In the genomic region with DNA sequence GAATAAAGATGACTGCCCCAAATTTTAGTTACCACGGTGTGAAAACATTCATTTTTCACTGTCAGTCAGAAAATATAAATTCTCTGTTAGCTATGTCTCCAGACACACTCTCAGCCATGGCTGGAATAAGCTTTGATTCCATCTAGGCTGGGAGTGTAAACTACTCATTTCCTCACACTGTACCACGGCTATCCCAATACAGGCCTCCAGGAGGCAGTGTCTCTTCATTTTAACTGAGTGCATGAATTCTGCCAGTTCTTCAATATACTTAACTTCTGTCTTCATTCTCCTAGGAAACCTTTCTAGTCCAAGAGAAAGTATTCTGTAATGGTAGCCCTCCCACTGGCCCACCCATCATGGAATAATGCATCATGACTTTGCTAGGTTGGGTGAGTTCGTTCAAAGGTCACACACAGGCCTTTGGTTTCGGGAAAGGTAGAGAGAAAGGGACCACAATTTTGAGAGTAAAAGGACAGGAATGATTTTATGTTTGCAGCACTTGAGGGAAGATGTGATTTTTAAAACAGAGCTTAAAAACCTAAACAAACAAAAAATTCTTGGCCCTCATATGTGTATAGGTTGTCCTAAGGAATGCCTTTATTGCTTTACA, we compare ENCODE assay signal across 1 cellular context.
A peak's percentile ranks its signal among the peaks of the same experiment; 100 is the strongest.
TF ChIP-seq lines count a peak whose summit lies in the region.

No MANE protein-coding gene starts in this region.

TF ChIP-seq in HepG2, 621 proteins besides CTCF, POLR2A, EP300 and RAD21 (continued from another document):
- TF ChIP-seq ZNF205 (CRISPR knock-in tag; IDR thresholded peaks at IDR 0.05) (peak; percentile 70; the same call in 1 of the 2 replicates), XRCC5 (optimal IDR thresholded peaks at IDR 0.05; ENCODE audit: low read length) (peak; percentile 51), SMAD3 (CRISPR knock-in tag; IDR thresholded peaks at IDR 0.05) (0 out of 2 replicates have a peak, but pooled peaks have one; percentile 29), NAIF1 (CRISPR knock-in tag; IDR thresholded peaks at IDR 0.05; ENCODE audit: borderline replicate concordance) (0 out of 2 replicates have a peak, but pooled peaks have one; percentile 24), RXRB (CRISPR knock-in tag; IDR thresholded peaks at IDR 0.05; ENCODE audit: borderline replicate concordance) (peak; percentile 49; the same call in 1 of the 2 replicates), REPIN1 (CRISPR knock-in tag; IDR thresholded peaks at IDR 0.05; ENCODE audit: borderline replicate concordance, low read depth) (0 out of 2 replicates have a peak, but pooled peaks have one; percentile 36), SIN3B (IDR thresholded peaks at IDR 0.05; ENCODE audit: low read length) (no peak), FOXK1 (CRISPR knock-in tag; IDR thresholded peaks at IDR 0.05; ENCODE audit: borderline replicate concordance, low read depth) (peak; percentile 29; the same call in 1 of the 2 replicates), KAT8 (CRISPR knock-in tag; IDR thresholded peaks at IDR 0.05) (0 out of 2 replicates have a peak, but pooled peaks have one; percentile 39), IRF2 (CRISPR knock-in tag; IDR thresholded peaks at IDR 0.05) (0 out of 2 replicates have a peak, but pooled peaks have one; percentile 25), BCL6 (CRISPR knock-in tag; IDR thresholded peaks at IDR 0.05) (0 out of 2 replicates have a peak, but pooled peaks have one; percentile 20), ZFP36L1 (CRISPR knock-in tag; IDR thresholded peaks at IDR 0.05) (0 out of 2 replicates have a peak, but pooled peaks have one; percentile 39), MED1 (CRISPR knock-in tag; IDR thresholded peaks at IDR 0.05) (0 out of 2 replicates have a peak, but pooled peaks have one; percentile 15), MIER3 (CRISPR knock-in tag; IDR thresholded peaks at IDR 0.05; ENCODE audit: borderline replicate concordance) (peak; percentile 64; the same call in 1 of the 2 replicates), ZSCAN22 (CRISPR knock-in tag; IDR thresholded peaks at IDR 0.05) (no peak), ZNF331 (CRISPR knock-in tag; IDR thresholded peaks at IDR 0.05) (0 out of 2 replicates have a peak, but pooled peaks have one; percentile 38), ZNF788 (CRISPR knock-in tag; IDR thresholded peaks at IDR 0.05; ENCODE audit: borderline replicate concordance) (no peak), ZNF24 (IDR thresholded peaks at IDR 0.05) (peak; percentile 47; the same call in 1 of the 2 replicates), ZNF556 (CRISPR knock-in tag; IDR thresholded peaks at IDR 0.05; ENCODE audit: borderline replicate concordance) (0 out of 2 replicates have a peak, but pooled peaks have one; percentile 42), ZMAT3 (CRISPR knock-in tag; conservative IDR thresholded peaks at IDR 0.05) (0 out of 2 replicates have a peak, but pooled peaks have one; percentile 44), ERF (CRISPR knock-in tag; IDR thresholded peaks at IDR 0.05) (0 out of 2 replicates have a peak, but pooled peaks have one; percentile 68), ZNF670 (CRISPR knock-in tag; IDR thresholded peaks at IDR 0.05; ENCODE audit: borderline replicate concordance) (no peak), ZNF510 (CRISPR knock-in tag; IDR thresholded peaks at IDR 0.05; ENCODE audit: low read depth) (no peak), SMC3 (IDR thresholded peaks at IDR 0.05; ENCODE audit: low read length) (peak; percentile 97), FOXA3 (CRISPR knock-in tag; IDR thresholded peaks at IDR 0.05) (peak; percentile 32; the same call in 1 of the 2 replicates), ZNF557 (CRISPR knock-in tag; IDR thresholded peaks at IDR 0.05) (0 out of 2 replicates have a peak, but pooled peaks have one; percentile 37), ZFP36L2 (CRISPR knock-in tag; IDR thresholded peaks at IDR 0.05) (0 out of 2 replicates have a peak, but pooled peaks have one; percentile 71), SNAPC2 (CRISPR knock-in tag; IDR thresholded peaks at IDR 0.05) (peak; percentile 63; the same call in 1 of the 2 replicates), ZNF3 (CRISPR knock-in tag; IDR thresholded peaks at IDR 0.05) (peak; percentile 41; the same call in 1 of the 2 replicates), XBP1 (CRISPR knock-in tag; IDR thresholded peaks at IDR 0.05) (no peak), ZNF652 (CRISPR knock-in tag; IDR thresholded peaks at IDR 0.05; ENCODE audit: borderline replicate concordance, low read depth) (peak; percentile 38; the same call in 1 of the 2 replicates), ZNF720 (CRISPR knock-in tag; IDR thresholded peaks at IDR 0.05) (no peak), GATAD2A (CRISPR knock-in tag; IDR thresholded peaks at IDR 0.05) (peak; percentile 42; the same call in 1 of the 2 replicates), SP140L (CRISPR knock-in tag; IDR thresholded peaks at IDR 0.05; ENCODE audit: borderline replicate concordance) (0 out of 2 replicates have a peak, but pooled peaks have one; percentile 69), NR2F1 (CRISPR knock-in tag; IDR thresholded peaks at IDR 0.05) (no peak)
- TF ChIP-seq, protein P1, sequence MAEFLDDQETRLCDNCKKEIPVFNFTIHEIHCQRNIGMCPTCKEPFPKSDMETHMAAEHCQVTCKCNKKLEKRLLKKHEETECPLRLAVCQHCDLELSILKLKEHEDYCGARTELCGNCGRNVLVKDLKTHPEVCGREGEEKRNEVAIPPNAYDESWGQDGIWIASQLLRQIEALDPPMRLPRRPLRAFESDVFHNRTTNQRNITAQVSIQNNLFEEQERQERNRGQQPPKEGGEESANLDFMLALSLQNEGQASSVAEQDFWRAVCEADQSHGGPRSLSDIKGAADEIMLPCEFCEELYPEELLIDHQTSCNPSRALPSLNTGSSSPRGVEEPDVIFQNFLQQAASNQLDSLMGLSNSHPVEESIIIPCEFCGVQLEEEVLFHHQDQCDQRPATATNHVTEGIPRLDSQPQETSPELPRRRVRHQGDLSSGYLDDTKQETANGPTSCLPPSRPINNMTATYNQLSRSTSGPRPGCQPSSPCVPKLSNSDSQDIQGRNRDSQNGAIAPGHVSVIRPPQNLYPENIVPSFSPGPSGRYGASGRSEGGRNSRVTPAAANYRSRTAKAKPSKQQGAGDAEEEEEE (CRISPR knock-in tag; IDR thresholded peaks at IDR 0.05; ENCODE audit: borderline replicate concordance): no peak
- TF ChIP-seq, protein P2, sequence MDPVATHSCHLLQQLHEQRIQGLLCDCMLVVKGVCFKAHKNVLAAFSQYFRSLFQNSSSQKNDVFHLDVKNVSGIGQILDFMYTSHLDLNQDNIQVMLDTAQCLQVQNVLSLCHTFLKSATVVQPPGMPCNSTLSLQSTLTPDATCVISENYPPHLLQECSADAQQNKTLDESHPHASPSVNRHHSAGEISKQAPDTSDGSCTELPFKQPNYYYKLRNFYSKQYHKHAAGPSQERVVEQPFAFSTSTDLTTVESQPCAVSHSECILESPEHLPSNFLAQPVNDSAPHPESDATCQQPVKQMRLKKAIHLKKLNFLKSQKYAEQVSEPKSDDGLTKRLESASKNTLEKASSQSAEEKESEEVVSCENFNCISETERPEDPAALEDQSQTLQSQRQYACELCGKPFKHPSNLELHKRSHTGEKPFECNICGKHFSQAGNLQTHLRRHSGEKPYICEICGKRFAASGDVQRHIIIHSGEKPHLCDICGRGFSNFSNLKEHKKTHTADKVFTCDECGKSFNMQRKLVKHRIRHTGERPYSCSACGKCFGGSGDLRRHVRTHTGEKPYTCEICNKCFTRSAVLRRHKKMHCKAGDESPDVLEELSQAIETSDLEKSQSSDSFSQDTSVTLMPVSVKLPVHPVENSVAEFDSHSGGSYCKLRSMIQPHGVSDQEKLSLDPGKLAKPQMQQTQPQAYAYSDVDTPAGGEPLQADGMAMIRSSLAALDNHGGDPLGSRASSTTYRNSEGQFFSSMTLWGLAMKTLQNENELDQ (CRISPR knock-in tag; IDR thresholded peaks at IDR 0.05; ENCODE audit: borderline replicate concordance): peak; percentile 55; the same call in 1 of the 2 replicates
- TF ChIP-seq, protein P3, sequence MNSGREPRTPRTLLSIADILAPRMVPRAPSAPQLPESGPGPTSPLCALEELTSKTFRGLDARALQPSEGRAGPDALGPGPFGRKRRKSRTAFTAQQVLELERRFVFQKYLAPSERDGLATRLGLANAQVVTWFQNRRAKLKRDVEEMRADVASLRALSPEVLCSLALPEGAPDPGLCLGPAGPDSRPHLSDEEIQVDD (CRISPR knock-in tag; IDR thresholded peaks at IDR 0.05; ENCODE audit: borderline replicate concordance): no peak
- TF ChIP-seq, protein P4, sequence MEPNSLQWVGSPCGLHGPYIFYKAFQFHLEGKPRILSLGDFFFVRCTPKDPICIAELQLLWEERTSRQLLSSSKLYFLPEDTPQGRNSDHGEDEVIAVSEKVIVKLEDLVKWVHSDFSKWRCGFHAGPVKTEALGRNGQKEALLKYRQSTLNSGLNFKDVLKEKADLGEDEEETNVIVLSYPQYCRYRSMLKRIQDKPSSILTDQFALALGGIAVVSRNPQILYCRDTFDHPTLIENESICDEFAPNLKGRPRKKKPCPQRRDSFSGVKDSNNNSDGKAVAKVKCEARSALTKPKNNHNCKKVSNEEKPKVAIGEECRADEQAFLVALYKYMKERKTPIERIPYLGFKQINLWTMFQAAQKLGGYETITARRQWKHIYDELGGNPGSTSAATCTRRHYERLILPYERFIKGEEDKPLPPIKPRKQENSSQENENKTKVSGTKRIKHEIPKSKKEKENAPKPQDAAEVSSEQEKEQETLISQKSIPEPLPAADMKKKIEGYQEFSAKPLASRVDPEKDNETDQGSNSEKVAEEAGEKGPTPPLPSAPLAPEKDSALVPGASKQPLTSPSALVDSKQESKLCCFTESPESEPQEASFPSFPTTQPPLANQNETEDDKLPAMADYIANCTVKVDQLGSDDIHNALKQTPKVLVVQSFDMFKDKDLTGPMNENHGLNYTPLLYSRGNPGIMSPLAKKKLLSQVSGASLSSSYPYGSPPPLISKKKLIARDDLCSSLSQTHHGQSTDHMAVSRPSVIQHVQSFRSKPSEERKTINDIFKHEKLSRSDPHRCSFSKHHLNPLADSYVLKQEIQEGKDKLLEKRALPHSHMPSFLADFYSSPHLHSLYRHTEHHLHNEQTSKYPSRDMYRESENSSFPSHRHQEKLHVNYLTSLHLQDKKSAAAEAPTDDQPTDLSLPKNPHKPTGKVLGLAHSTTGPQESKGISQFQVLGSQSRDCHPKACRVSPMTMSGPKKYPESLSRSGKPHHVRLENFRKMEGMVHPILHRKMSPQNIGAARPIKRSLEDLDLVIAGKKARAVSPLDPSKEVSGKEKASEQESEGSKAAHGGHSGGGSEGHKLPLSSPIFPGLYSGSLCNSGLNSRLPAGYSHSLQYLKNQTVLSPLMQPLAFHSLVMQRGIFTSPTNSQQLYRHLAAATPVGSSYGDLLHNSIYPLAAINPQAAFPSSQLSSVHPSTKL (CRISPR knock-in tag; IDR thresholded peaks at IDR 0.05): peak; percentile 57
- TF ChIP-seq, protein P5, sequence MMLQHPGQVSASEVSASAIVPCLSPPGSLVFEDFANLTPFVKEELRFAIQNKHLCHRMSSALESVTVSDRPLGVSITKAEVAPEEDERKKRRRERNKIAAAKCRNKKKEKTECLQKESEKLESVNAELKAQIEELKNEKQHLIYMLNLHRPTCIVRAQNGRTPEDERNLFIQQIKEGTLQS (CRISPR knock-in tag; IDR thresholded peaks at IDR 0.05): no peak
- TF ChIP-seq, protein P6, sequence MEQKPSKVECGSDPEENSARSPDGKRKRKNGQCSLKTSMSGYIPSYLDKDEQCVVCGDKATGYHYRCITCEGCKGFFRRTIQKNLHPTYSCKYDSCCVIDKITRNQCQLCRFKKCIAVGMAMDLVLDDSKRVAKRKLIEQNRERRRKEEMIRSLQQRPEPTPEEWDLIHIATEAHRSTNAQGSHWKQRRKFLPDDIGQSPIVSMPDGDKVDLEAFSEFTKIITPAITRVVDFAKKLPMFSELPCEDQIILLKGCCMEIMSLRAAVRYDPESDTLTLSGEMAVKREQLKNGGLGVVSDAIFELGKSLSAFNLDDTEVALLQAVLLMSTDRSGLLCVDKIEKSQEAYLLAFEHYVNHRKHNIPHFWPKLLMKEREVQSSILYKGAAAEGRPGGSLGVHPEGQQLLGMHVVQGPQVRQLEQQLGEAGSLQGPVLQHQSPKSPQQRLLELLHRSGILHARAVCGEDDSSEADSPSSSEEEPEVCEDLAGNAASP (CRISPR knock-in tag; IDR thresholded peaks at IDR 0.05; ENCODE audit: borderline replicate concordance): peak; percentile 52; the same call in 1 of the 2 replicates
- TF ChIP-seq, protein P7, sequence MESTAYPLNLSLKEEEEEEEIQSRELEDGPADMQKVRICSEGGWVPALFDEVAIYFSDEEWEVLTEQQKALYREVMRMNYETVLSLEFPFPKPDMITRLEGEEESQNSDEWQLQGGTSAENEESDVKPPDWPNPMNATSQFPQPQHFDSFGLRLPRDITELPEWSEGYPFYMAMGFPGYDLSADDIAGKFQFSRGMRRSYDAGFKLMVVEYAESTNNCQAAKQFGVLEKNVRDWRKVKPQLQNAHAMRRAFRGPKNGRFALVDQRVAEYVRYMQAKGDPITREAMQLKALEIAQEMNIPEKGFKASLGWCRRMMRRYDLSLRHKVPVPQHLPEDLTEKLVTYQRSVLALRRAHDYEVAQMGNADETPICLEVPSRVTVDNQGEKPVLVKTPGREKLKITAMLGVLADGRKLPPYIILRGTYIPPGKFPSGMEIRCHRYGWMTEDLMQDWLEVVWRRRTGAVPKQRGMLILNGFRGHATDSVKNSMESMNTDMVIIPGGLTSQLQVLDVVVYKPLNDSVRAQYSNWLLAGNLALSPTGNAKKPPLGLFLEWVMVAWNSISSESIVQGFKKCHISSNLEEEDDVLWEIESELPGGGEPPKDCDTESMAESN (CRISPR knock-in tag; conservative IDR thresholded peaks at IDR 0.05): 0 out of 2 replicates have a peak, but pooled peaks have one; percentile 21
- TF ChIP-seq, protein P8, sequence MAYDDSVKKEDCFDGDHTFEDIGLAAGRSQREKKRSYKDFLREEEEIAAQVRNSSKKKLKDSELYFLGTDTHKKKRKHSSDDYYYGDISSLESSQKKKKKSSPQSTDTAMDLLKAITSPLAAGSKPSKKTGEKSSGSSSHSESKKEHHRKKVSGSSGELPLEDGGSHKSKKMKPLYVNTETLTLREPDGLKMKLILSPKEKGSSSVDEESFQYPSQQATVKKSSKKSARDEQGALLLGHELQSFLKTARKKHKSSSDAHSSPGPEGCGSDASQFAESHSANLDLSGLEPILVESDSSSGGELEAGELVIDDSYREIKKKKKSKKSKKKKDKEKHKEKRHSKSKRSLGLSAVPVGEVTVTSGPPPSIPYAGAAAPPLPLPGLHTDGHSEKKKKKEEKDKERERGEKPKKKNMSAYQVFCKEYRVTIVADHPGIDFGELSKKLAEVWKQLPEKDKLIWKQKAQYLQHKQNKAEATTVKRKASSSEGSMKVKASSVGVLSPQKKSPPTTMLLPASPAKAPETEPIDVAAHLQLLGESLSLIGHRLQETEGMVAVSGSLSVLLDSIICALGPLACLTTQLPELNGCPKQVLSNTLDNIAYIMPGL (CRISPR knock-in tag; IDR thresholded peaks at IDR 0.05; ENCODE audit: borderline replicate concordance in 1 of 2, low read depth in 1 of 2): peak in 1 of 2 experiments; percentile 33; a peak in 1 of 4 replicates
- TF ChIP-seq, protein P9, sequence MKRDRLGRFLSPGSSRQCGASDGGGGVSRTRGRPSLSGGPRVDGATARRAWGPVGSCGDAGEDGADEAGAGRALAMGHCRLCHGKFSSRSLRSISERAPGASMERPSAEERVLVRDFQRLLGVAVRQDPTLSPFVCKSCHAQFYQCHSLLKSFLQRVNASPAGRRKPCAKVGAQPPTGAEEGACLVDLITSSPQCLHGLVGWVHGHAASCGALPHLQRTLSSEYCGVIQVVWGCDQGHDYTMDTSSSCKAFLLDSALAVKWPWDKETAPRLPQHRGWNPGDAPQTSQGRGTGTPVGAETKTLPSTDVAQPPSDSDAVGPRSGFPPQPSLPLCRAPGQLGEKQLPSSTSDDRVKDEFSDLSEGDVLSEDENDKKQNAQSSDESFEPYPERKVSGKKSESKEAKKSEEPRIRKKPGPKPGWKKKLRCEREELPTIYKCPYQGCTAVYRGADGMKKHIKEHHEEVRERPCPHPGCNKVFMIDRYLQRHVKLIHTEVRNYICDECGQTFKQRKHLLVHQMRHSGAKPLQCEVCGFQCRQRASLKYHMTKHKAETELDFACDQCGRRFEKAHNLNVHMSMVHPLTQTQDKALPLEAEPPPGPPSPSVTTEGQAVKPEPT (CRISPR knock-in tag; IDR thresholded peaks at IDR 0.05; ENCODE audit: low read depth): no peak
